1 cellular context compared by ENCODE assay signal in genomic region chr12:51056242-51056641, GRCh38.
A peak's percentile ranks its signal among the peaks of the same experiment; 100 is the strongest.
TF ChIP-seq lines count a peak whose summit lies in the region.

No MANE protein-coding gene starts in this region.

TF ChIP-seq in IMR-90, 13 proteins besides CTCF, POLR2A, EP300 and RAD21:
- no peak for TF ChIP-seq MXI1 (IDR thresholded peaks at IDR 0.05; ENCODE audit: borderline replicate concordance, low read depth, low read length)
- peak; percentile 86 for TF ChIP-seq CEBPB (IDR thresholded peaks at IDR 0.05; ENCODE audit: low read depth, low read length)
